In the genomic region with DNA sequence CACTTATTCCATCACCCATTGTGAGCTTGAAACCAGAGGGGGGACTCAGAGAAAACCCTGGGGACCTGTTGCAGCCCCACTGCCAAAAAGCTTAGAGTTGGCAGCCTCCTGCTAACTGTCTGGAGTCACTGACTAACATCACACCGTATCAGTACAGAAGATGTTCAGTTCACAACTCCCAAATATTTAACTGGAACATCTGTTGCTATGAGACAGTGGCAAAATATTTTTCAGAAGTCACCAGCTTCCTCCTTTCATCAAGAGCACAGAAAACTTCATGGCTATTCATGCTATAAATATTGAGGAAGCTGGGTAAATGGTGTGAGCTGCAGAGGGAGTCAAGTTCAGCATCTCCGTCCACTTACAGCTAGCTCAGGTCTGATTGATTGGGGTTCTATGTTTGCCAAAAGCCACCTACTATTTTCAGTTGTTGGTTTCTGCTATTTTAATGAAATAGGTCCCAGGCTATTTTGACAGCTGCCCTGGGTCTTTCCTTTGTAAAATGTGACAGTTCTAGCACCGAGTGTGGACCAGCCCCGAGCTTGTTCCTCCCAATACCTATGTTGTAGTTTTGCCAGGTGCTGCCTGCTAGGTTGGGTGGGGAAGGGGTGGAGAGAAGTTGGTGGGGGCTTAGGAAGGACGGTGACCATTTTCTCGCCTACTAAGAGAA, we compare ENCODE assay signal across 10 cellular contexts.
DNase-seq lines count a peak whose midpoint lies in the region; ATAC-seq lines count a peak whose summit lies in the region.
"Had no signal": no experiment of that assay in that cellular context is flagged by ENCODE, and none has a peak within 500 bp of the region (broad histone marks: within the 10 kb centered on the region; RNA-seq: fewer than 3 reads in every experiment).

No MANE protein-coding gene starts in this region.

- no peaks in the 10 kb centered on the region for H3K9me3 Mint-ChIP-seq in stimulated activated effector memory CD8-positive, alpha-beta T cell treated with anti-CD3 and anti-CD28 coated beads, Interleukin-12 subunit alpha, Interleukin-12 subunit beta, amount 100 ng/mL, for 72 hours

- no peaks in the 10 kb centered on the region for H3K9me3 ChIP-seq in BLaER1
- H3K9me3 ChIP-seq in muscle layer of duodenum (ENCODE audit: control insufficient read depth in 1 of 2, low read length in 2 of 2): no peaks in the 10 kb centered on the region

- no peak for ATAC-seq in stimulated activated effector memory CD8-positive, alpha-beta T cell treated with anti-CD3 and anti-CD28 coated beads, Interleukin-12 subunit alpha, Interleukin-12 subunit beta, amount 100 ng/mL, for 72 hours
- ATAC-seq in GM18873 (IDR thresholded peaks at IDR 0.05; ENCODE audit: low FRiP score, unreplicated experiment): no peak
- ATAC-seq: activated CD8-positive, alpha-beta T cell treated with anti-CD3 and anti-CD28 coated beads for 36 hours had no signal

- peaks cover 47% of the 10 kb centered on the region; the same call in 1 of the 2 replicates for H3K36me3 ChIP-seq in BLaER1
- peaks cover 20 to 26% of the 10 kb centered on the region in 2 donors for H3K36me3 ChIP-seq in muscle layer of duodenum (ENCODE audit: control insufficient read depth in 1 of 2, insufficient read depth in 2 of 2, low read length in 2 of 2)

- peak overlapping the region; percentile 47 for H3K9ac ChIP-seq in BLaER1

- H3K4me3 ChIP-seq in BLaER1 (peak overlapping the region; percentile 22; the same call in 1 of the 2 replicates), muscle layer of duodenum (ENCODE audit: low read depth in 1 of 2, low read length in 2 of 2) (no peak overlapping the region)

- peak; percentile 90 for DNase-seq in NAMALWA (ENCODE audit: low spot score)
- DNase-seq in epithelial cell of prostate (ENCODE audit: low read depth, low spot score): no peak
- DNase-seq in T1000 (lab: John Stamatoyannopoulos, UW): no peak
- DNase-seq in stimulated activated effector memory CD8-positive, alpha-beta T cell treated with anti-CD3 and anti-CD28 coated beads, Interleukin-12 subunit alpha, Interleukin-12 subunit beta, amount 100 ng/mL, for 72 hours (ENCODE audit: low spot score in 2 of 2): no peak
- no peak for DNase-seq in NCI-H2171 treated with DMSO at 0.1 percent for 48 hours (lab: John Stamatoyannopoulos, UW)
- DNase-seq: activated CD8-positive, alpha-beta T cell treated with anti-CD3 and anti-CD28 coated beads for 36 hours; NCI-H748 treated with DMSO at 0.1 percent for 48 hours had no signal

- H3K4me3 Mint-ChIP-seq in stimulated activated effector memory CD8-positive, alpha-beta T cell treated with anti-CD3 and anti-CD28 coated beads, Interleukin-12 subunit alpha, Interleukin-12 subunit beta, amount 100 ng/mL, for 72 hours: no peak overlapping the region
- H3K4me3 Mint-ChIP-seq: activated CD8-positive, alpha-beta T cell treated with anti-CD3 and anti-CD28 coated beads for 36 hours had no signal

- H4K20me1 ChIP-seq in BLaER1: peaks cover 79% of the 10 kb centered on the region

- H3K27ac Mint-ChIP-seq in stimulated activated effector memory CD8-positive, alpha-beta T cell treated with anti-CD3 and anti-CD28 coated beads, Interleukin-12 subunit alpha, Interleukin-12 subunit beta, amount 100 ng/mL, for 72 hours: no peak overlapping the region
- H3K27ac Mint-ChIP-seq: activated CD8-positive, alpha-beta T cell treated with anti-CD3 and anti-CD28 coated beads for 36 hours had no signal

- H3K4me1 ChIP-seq in BLaER1 (peaks cover 95% of the 10 kb centered on the region), muscle layer of duodenum (ENCODE audit: control insufficient read depth in 1 of 2, insufficient read depth in 2 of 2, low read length in 2 of 2) (peaks cover 9 to 78% of the 10 kb centered on the region in 2 donors)

- H3K36me3 Mint-ChIP-seq in stimulated activated effector memory CD8-positive, alpha-beta T cell treated with anti-CD3 and anti-CD28 coated beads, Interleukin-12 subunit alpha, Interleukin-12 subunit beta, amount 100 ng/mL, for 72 hours: peaks cover 5% of the 10 kb centered on the region

- peak overlapping the region; percentile 87 for H3K4me2 ChIP-seq in BLaER1

- H3K4me1 Mint-ChIP-seq in stimulated activated effector memory CD8-positive, alpha-beta T cell treated with anti-CD3 and anti-CD28 coated beads, Interleukin-12 subunit alpha, Interleukin-12 subunit beta, amount 100 ng/mL, for 72 hours: peaks cover 5% of the 10 kb centered on the region

- peak overlapping the region; percentile 69 for H3K27ac ChIP-seq in BLaER1
- H3K27ac ChIP-seq in epithelial cell of prostate: peak overlapping the region; percentile 26
- H3K27ac ChIP-seq in muscle layer of duodenum (ENCODE audit: low read length): peak overlapping the region; percentile 80

- H3K27me3 ChIP-seq in BLaER1 (no peaks in the 10 kb centered on the region), muscle layer of duodenum (ENCODE audit: low read depth, low read length) (no peaks in the 10 kb centered on the region)

Comparison
In these comparisons a context has a peak if more than half of its experiments do, and no peak if none do; other contexts are left out.
1. H3K27ac ChIP-seq: peak in every context shown above with its lines; median percentile 80 in muscle layer of duodenum; 69 in BLaER1; 26 in epithelial cell of prostate.